Comparison of ENCODE assay signal across 1 cellular context in the genomic region with DNA sequence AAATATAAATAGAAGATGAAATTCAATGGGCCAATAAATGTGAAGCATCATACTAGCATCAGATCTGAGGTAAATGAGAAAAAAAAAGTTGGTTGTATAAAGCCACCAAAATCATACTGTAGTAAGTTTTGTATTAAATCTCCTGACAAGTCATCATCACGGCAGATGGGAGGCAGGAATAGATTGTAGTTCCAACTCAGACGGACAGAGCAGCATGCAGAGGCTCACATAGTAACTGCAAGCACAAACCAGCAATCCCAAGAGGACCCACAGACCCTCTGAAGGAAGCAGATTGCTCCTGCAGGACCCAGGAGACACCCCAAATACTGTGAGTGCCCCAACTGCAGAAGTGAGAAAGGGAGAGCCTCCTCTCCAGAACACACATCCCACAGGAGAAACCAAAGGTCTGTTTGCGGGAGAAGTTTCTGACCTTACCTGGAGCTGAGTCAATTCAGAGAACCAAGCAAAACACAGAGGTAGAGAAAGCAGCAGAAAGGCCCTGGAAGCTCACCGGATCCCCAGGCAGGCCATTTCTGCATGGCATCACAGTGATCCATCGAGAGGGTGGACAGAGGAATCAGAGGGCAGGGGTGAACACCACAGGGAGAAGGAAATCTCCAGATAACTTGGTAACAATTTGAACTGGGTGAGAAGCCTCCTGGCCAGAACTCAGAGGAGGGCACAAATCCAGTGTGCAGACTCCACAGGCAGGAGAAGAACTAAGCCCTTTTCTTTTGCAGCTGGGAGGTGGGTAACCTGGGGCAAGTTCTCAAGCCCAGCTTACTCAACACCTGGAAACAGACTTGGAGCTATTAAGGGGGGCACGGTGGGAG.
TF ChIP-seq lines count a peak whose summit lies in the region.

No MANE protein-coding gene starts in this region.

TF ChIP-seq in GM23338, 12 proteins besides CTCF, POLR2A, EP300 and RAD21 (continued from another document):
- TF ChIP-seq, protein P1, sequence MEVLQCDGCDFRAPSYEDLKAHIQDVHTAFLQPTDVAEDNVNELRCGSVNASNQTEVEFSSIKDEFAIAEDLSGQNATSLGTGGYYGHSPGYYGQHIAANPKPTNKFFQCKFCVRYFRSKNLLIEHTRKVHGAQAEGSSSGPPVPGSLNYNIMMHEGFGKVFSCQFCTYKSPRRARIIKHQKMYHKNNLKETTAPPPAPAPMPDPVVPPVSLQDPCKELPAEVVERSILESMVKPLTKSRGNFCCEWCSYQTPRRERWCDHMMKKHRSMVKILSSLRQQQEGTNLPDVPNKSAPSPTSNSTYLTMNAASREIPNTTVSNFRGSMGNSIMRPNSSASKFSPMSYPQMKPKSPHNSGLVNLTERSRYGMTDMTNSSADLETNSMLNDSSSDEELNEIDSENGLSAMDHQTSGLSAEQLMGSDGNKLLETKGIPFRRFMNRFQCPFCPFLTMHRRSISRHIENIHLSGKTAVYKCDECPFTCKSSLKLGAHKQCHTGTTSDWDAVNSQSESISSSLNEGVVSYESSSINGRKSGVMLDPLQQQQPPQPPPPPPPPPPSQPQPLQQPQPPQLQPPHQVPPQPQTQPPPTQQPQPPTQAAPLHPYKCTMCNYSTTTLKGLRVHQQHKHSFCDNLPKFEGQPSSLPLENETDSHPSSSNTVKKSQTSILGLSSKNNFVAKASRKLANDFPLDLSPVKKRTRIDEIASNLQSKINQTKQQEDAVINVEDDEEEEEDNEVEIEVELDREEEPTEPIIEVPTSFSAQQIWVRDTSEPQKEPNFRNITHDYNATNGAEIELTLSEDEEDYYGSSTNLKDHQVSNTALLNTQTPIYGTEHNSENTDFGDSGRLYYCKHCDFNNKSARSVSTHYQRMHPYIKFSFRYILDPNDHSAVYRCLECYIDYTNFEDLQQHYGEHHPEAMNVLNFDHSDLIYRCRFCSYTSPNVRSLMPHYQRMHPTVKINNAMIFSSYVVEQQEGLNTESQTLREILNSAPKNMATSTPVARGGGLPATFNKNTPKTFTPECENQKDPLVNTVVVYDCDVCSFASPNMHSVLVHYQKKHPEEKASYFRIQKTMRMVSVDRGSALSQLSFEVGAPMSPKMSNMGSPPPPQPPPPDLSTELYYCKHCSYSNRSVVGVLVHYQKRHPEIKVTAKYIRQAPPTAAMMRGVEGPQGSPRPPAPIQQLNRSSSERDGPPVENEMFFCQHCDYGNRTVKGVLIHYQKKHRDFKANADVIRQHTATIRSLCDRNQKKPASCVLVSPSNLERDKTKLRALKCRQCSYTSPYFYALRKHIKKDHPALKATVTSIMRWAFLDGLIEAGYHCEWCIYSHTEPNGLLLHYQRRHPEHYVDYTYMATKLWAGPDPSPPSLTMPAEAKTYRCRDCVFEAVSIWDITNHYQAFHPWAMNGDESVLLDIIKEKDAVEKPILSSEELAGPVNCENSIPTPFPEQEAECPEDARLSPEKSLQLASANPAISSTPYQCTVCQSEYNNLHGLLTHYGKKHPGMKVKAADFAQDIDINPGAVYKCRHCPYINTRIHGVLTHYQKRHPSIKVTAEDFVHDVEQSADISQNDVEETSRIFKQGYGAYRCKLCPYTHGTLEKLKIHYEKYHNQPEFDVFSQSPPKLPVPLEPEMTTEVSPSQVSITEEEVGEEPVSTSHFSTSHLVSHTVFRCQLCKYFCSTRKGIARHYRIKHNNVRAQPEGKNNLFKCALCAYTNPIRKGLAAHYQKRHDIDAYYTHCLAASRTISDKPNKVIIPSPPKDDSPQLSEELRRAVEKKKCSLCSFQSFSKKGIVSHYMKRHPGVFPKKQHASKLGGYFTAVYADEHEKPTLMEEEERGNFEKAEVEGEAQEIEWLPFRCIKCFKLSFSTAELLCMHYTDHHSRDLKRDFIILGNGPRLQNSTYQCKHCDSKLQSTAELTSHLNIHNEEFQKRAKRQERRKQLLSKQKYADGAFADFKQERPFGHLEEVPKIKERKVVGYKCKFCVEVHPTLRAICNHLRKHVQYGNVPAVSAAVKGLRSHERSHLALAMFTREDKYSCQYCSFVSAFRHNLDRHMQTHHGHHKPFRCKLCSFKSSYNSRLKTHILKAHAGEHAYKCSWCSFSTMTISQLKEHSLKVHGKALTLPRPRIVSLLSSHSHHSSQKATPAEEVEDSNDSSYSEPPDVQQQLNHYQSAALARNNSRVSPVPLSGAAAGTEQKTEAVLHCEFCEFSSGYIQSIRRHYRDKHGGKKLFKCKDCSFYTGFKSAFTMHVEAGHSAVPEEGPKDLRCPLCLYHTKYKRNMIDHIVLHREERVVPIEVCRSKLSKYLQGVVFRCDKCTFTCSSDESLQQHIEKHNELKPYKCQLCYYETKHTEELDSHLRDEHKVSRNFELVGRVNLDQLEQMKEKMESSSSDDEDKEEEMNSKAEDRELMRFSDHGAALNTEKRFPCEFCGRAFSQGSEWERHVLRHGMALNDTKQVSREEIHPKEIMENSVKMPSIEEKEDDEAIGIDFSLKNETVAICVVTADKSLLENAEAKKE (CRISPR knock-in tag; IDR thresholded peaks at IDR 0.05) = no peak
- TF ChIP-seq EZH2phosphoT487 (IDR thresholded peaks at IDR 0.05; ENCODE audit: unreplicated experiment) = no peak
